Comparison of ENCODE assay signal across 9 cellular contexts in the genomic region with DNA sequence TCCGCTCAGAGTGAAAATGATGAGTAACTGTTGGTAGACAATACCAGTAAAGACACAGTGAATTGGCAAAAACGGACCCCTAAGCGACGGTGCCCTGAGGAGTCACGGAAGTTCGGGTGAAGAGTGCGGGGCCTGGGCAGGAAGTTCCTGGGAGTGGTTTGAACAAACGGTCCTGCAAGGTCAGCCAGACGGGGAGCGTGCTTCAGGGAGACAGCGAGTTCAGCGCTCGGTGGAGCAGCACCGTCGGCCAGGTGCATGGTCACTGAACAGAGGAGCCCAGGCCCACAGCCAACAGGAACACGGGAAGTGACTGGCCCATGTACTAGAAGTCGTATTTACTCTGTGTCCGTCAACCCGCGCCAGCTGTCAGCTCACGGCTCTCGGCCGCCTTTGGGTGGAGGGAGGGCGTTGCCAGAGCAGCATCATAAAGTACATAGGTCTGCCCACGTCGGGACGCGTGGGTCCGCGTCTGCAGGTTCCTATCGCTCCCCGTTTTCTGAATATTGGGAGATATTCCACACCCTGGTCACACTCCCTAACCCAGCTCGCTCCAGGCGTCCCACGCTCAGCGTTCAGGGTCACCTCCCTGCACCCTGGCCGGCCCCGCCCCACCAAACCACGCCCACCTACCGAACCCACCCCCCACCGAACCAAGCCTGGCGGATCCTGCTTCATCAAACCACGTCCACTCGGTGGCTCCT.
DNase-seq lines count a peak whose midpoint lies in the region; ATAC-seq and TF ChIP-seq lines count a peak whose summit lies in the region.
"Had no signal": no experiment of that assay in that cellular context is flagged by ENCODE, and none has a peak within 500 bp of the region (broad histone marks: within the 10 kb centered on the region; RNA-seq: fewer than 3 reads in every experiment).

No MANE protein-coding gene starts in this region.

- H3K9me3 ChIP-seq in mucosa of stomach (ENCODE audit: control insufficient read depth, low read length) (no peaks in the 10 kb centered on the region), transverse colon (no peaks in the 10 kb centered on the region)

- peak overlapping the region; percentile 75 for H3K27ac Mint-ChIP-seq in central memory CD8-positive, alpha-beta T cell (ENCODE audit: low read depth)
- no peak overlapping the region for H3K27ac Mint-ChIP-seq in type B pancreatic cell
- H3K27ac Mint-ChIP-seq: nephron had no signal

- peaks cover 6% of the 10 kb centered on the region for H3K4me1 ChIP-seq in mucosa of stomach (ENCODE audit: control insufficient read depth, insufficient read depth, low read length)
- peaks cover 0 to 13% (median 7%) of the 10 kb centered on the region in 4 donors for H3K4me1 ChIP-seq in transverse colon

- peaks cover 29% of the 10 kb centered on the region for H3K4me1 Mint-ChIP-seq in central memory CD8-positive, alpha-beta T cell
- H3K4me1 Mint-ChIP-seq in type B pancreatic cell (ENCODE audit: unreplicated experiment), result peaks cover 26% of the 10 kb centered on the region

- TF ChIP-seq EP300 in transverse colon (IDR thresholded peaks at IDR 0.05; ENCODE audit: low read depth), result no peak

- ATAC-seq in GM18502 (IDR thresholded peaks at IDR 0.05; ENCODE audit: poor library complexity, unreplicated experiment) (peak; percentile 82), HG03378 (IDR thresholded peaks at IDR 0.05; ENCODE audit: unreplicated experiment) (peak; percentile 41)
- ATAC-seq in central memory CD8-positive, alpha-beta T cell (replicated peaks; ENCODE audit: extremely low read depth, poor library complexity, severe bottlenecking), result peak; percentile 25

- H3K4me3 ChIP-seq in mucosa of stomach (ENCODE audit: low read length) (peak overlapping the region; percentile 67), transverse colon (peak overlapping the region; percentile 1 to 51 (median 19))

- peaks cover 2% of the 10 kb centered on the region for H3K36me3 Mint-ChIP-seq in central memory CD8-positive, alpha-beta T cell (ENCODE audit: insufficient read depth)
- peaks cover 7% of the 10 kb centered on the region for H3K36me3 Mint-ChIP-seq in type B pancreatic cell

- H3K27ac ChIP-seq in transverse colon, result peak overlapping the region in 3 of 4 donors; percentile 3 to 55 (median 3)

- peak; percentile 13 for TF ChIP-seq POLR2A in transverse colon (IDR thresholded peaks at IDR 0.05)

- TF ChIP-seq CTCF in transverse colon (IDR thresholded peaks at IDR 0.05) (no peak), type B pancreatic cell (conservative IDR thresholded peaks at IDR 0.05) (no peak)

- H3K9me3 Mint-ChIP-seq in central memory CD8-positive, alpha-beta T cell, result no peaks in the 10 kb centered on the region
- H3K9me3 Mint-ChIP-seq in type B pancreatic cell, result peaks cover 9% of the 10 kb centered on the region
- H3K9me3 Mint-ChIP-seq: nephron had no signal

- peak overlapping the region; percentile 39 for H3K9ac ChIP-seq in mucosa of stomach (ENCODE audit: low read length)

- in situ Hi-C loops in transverse colon (cut with MboI; ENCODE audit: low pct_ligation_motif_present in 1 of 4, low pct_unique_long_range_greater_than_20kb in 1 of 4, low sequenced_read_pairs in 3 of 4), result no loop called here

- intact Hi-C loops in transverse colon (cut with DNase I; ENCODE audit: low total_unique reads), result no loop called here

- peak overlapping the region; percentile 87 for H3K4me3 Mint-ChIP-seq in central memory CD8-positive, alpha-beta T cell
- no peak overlapping the region for H3K4me3 Mint-ChIP-seq in type B pancreatic cell
- H3K4me3 Mint-ChIP-seq: nephron had no signal

- H3K27me3 ChIP-seq in mucosa of stomach (ENCODE audit: control insufficient read depth, insufficient read depth, low read length) (no peaks in the 10 kb centered on the region), transverse colon (no peaks in the 10 kb centered on the region)

- H3K36me3 ChIP-seq in mucosa of stomach (ENCODE audit: control insufficient read depth, insufficient read depth, low read length), result no peaks in the 10 kb centered on the region
- no peaks in the 10 kb centered on the region for H3K36me3 ChIP-seq in transverse colon

- peaks cover 42% of the 10 kb centered on the region for H3K27me3 Mint-ChIP-seq in central memory CD8-positive, alpha-beta T cell
- no peaks in the 10 kb centered on the region for H3K27me3 Mint-ChIP-seq in type B pancreatic cell

- 18 to 80% methylated on average over 1 to 40 of the region's 44 CpGs for WGBS in transverse colon (ENCODE audit: low coverage in 1 of 2), 2 donors

- DNase-seq in SHP77 treated with DMSO at 0.1 percent for 48 hours (lab: John Stamatoyannopoulos, UW) (peak; percentile 55), transverse colon (peak; percentile 72), type B pancreatic cell (ENCODE audit: extremely low spot score, unreplicated experiment) (no peak), GF-D8 (lab: John Stamatoyannopoulos, UW) (no peak)
- DNase-seq in central memory CD8-positive, alpha-beta T cell (ENCODE audit: low spot score in 2 of 2), result peak in 1 of 2 donors; percentile 18

Comparison
In these comparisons a context has a peak if more than half of its experiments do, and no peak if none do; other contexts are left out.
1. ATAC-seq: peak in every context shown above with its lines; median percentile 82 in GM18502; 41 in HG03378; 25 in central memory CD8-positive, alpha-beta T cell.
2. DNase-seq: peak in SHP77 treated with DMSO at 0.1 percent for 48 hours (single experiment) and transverse colon (single experiment); none in type B pancreatic cell (single experiment) and GF-D8 (single experiment).